In the genomic region with DNA sequence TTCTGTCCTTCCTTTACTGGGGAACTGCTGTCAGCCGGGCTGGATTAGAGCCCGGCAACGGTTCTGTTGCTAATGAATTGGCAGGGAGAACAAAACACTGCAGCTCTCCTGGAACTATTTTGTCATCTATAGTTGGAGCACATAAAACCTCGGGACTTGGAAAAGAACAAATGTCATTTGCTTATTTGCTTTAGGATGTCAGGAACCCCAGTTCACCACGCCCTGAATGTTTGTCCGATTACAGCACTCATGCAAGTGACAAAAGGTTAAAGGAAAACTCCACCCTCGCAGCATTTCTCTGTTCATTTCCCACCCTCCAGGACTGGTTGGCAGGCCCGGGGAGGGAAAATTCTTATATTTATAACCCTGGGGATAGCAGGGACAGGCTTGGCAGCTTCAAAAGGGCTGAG, we compare ENCODE assay signal across 8 cellular contexts.
DNase-seq lines count a peak whose midpoint lies in the region; ATAC-seq and TF ChIP-seq lines count a peak whose summit lies in the region.

No MANE protein-coding gene starts in this region.

- no peaks in the 10 kb centered on the region for H3K36me3 Mint-ChIP-seq in activated naive CD8-positive, alpha-beta T cell
- H3K36me3 Mint-ChIP-seq in progenitor cell of endocrine pancreas (ENCODE audit: insufficient read depth), result no peaks in the 10 kb centered on the region

- H3K27ac Mint-ChIP-seq in activated naive CD8-positive, alpha-beta T cell, result peak overlapping the region; percentile 55
- H3K27ac Mint-ChIP-seq in progenitor cell of endocrine pancreas, result peak overlapping the region; percentile 50

- H3K27ac ChIP-seq in cardiac muscle cell, result peak overlapping the region; percentile 34

- H3K4me3 ChIP-seq in HAP-1 (no peak overlapping the region), cardiac muscle cell (no peak overlapping the region)

- H3K4me3 Mint-ChIP-seq in activated naive CD8-positive, alpha-beta T cell, result peak overlapping the region; percentile 61
- no peak overlapping the region for H3K4me3 Mint-ChIP-seq in progenitor cell of endocrine pancreas (ENCODE audit: low read depth)

- no peak for ATAC-seq in GM18909 (IDR thresholded peaks at IDR 0.05; ENCODE audit: poor library complexity, unreplicated experiment)
- no peak for ATAC-seq in HG03521 (IDR thresholded peaks at IDR 0.05; ENCODE audit: unreplicated experiment)
- ATAC-seq in HG03442 (IDR thresholded peaks at IDR 0.05; ENCODE audit: unreplicated experiment), result no peak

- in situ Hi-C loops in HAP-1 (cut with MboI; ENCODE audit: low sequenced_read_pairs), result no loop called here

- no peaks in the 10 kb centered on the region for H3K27me3 Mint-ChIP-seq in activated naive CD8-positive, alpha-beta T cell
- peaks cover 3% of the 10 kb centered on the region for H3K27me3 Mint-ChIP-seq in progenitor cell of endocrine pancreas

- H3K9me3 Mint-ChIP-seq in activated naive CD8-positive, alpha-beta T cell (ENCODE audit: low read depth), result no peaks in the 10 kb centered on the region
- no peaks in the 10 kb centered on the region for H3K9me3 Mint-ChIP-seq in progenitor cell of endocrine pancreas (ENCODE audit: low read depth)

- DNase-seq in A172 (ENCODE audit: low spot score) (peak; percentile 95), HAP-1 (ENCODE audit: low spot score in 2 of 2) (peak; percentile 82 to 88), cardiac muscle cell (ENCODE audit: low read depth in 1 of 2, low spot score in 1 of 2) (peak; percentile 32 to 79), progenitor cell of endocrine pancreas (ENCODE audit: low spot score, unreplicated experiment) (no peak)

- TF ChIP-seq CTCF in cardiac muscle cell (IDR thresholded peaks at IDR 0.05; ENCODE audit: low read depth, low read length) (no peak), progenitor cell of endocrine pancreas (IDR thresholded peaks at IDR 0.05; ENCODE audit: unreplicated experiment) (no peak)

- H3K9me3 ChIP-seq in HAP-1 (no peaks in the 10 kb centered on the region), cardiac muscle cell (ENCODE audit: low read depth) (no peaks in the 10 kb centered on the region)

- H3K4me1 ChIP-seq in HAP-1 (peaks cover 50% of the 10 kb centered on the region), cardiac muscle cell (ENCODE audit: low read depth) (peaks cover 29% of the 10 kb centered on the region)

- H3K4me1 Mint-ChIP-seq in activated naive CD8-positive, alpha-beta T cell (ENCODE audit: low read depth), result peaks cover 27% of the 10 kb centered on the region
- H3K4me1 Mint-ChIP-seq in progenitor cell of endocrine pancreas (ENCODE audit: low read depth), result peaks cover 22% of the 10 kb centered on the region

- H3K27me3 ChIP-seq in HAP-1 (ENCODE audit: low read depth) (no peaks in the 10 kb centered on the region), cardiac muscle cell (no peaks in the 10 kb centered on the region)

- H3K36me3 ChIP-seq in HAP-1 (replicated peaks), result no peaks in the 10 kb centered on the region
- no peaks in the 10 kb centered on the region for H3K36me3 ChIP-seq in cardiac muscle cell
